ENCODE assay signal across 13 cellular contexts in genomic region chr4:160202802-160203201, GRCh38.
DNase-seq lines count a peak whose midpoint lies in the region; ATAC-seq and TF ChIP-seq lines count a peak whose summit lies in the region.
"Had no signal": no experiment of that assay in that cellular context is flagged by ENCODE, and none has a peak within 500 bp of the region (broad histone marks: within the 10 kb centered on the region; RNA-seq: fewer than 3 reads in every experiment).

No MANE protein-coding gene starts in this region.

- ATAC-seq in GM23338, result no peak

- intact Hi-C loops in esophagus squamous epithelium (cut with DNase I), result no loop called here

- H3K9me3 Mint-ChIP-seq in GM23338, result peaks cover 18% of the 10 kb centered on the region

- H3K27ac ChIP-seq in GM23338 (ENCODE audit: low read depth) (no peak overlapping the region), esophagus squamous epithelium (no peak overlapping the region)
- H3K27ac ChIP-seq in effector memory CD4-positive, alpha-beta T cell (ENCODE audit: insufficient read depth, low read length, poor library complexity, severe bottlenecking), result no peak overlapping the region
- H3K27ac ChIP-seq: parathyroid adenoma had no signal

- no peaks in the 10 kb centered on the region for H3K9me3 ChIP-seq in effector memory CD4-positive, alpha-beta T cell (ENCODE audit: control insufficient read depth, low read length)
- no peaks in the 10 kb centered on the region for H3K9me3 ChIP-seq in esophagus squamous epithelium

- H3K27ac Mint-ChIP-seq in GM23338, result peak overlapping the region; percentile 85; the same call in 1 of the 2 replicates
- H3K27ac Mint-ChIP-seq: activated naive CD4-positive, alpha-beta T cell treated with anti-CD3 and anti-CD28 coated beads, Interleukin-2, amount 50 U/mL, for 24 hours had no signal

- no peak overlapping the region for H3K4me2 ChIP-seq in GM23338

- no peak overlapping the region for H2AFZ ChIP-seq in GM23338
- H2AFZ ChIP-seq: parathyroid adenoma had no signal

- peaks cover 4% of the 10 kb centered on the region; the same call in 1 of the 2 replicates for H3K9me2 ChIP-seq in GM23338 (ENCODE audit: insufficient read depth)

- no peak overlapping the region for H3K4me3 Mint-ChIP-seq in GM23338
- H3K4me3 Mint-ChIP-seq: activated naive CD4-positive, alpha-beta T cell treated with anti-CD3 and anti-CD28 coated beads, Interleukin-2, amount 50 U/mL, for 24 hours had no signal

- H3K4me3 ChIP-seq in GM23338, result no peak overlapping the region
- H3K4me3 ChIP-seq in epithelial cell of esophagus (ENCODE audit: low read length), result no peak overlapping the region
- no peak overlapping the region for H3K4me3 ChIP-seq in effector memory CD4-positive, alpha-beta T cell (ENCODE audit: insufficient read depth, low read depth, low read length, poor library complexity, severe bottlenecking)
- no peak overlapping the region for H3K4me3 ChIP-seq in esophagus squamous epithelium

- no peaks in the 10 kb centered on the region; the same call in 1 of the 2 replicates for H3K36me3 ChIP-seq in GM23338 (ENCODE audit: insufficient read depth)
- no peaks in the 10 kb centered on the region for H3K36me3 ChIP-seq in effector memory CD4-positive, alpha-beta T cell (ENCODE audit: control insufficient read depth, insufficient read depth, low read length)
- no peaks in the 10 kb centered on the region for H3K36me3 ChIP-seq in esophagus squamous epithelium

- no peaks in the 10 kb centered on the region for H3K27me3 Mint-ChIP-seq in GM23338 (ENCODE audit: insufficient read depth, low read depth, poor library complexity)
- H3K27me3 Mint-ChIP-seq: activated naive CD4-positive, alpha-beta T cell treated with anti-CD3 and anti-CD28 coated beads, Interleukin-2, amount 50 U/mL, for 24 hours had no signal

- H3K4me1 Mint-ChIP-seq in GM23338, result peaks cover 13% of the 10 kb centered on the region
- H3K4me1 Mint-ChIP-seq: activated naive CD4-positive, alpha-beta T cell treated with anti-CD3 and anti-CD28 coated beads, Interleukin-2, amount 50 U/mL, for 24 hours had no signal

- H3K36me3 Mint-ChIP-seq in GM23338 (ENCODE audit: low read depth), result peaks cover 17% of the 10 kb centered on the region
- H3K36me3 Mint-ChIP-seq: activated naive CD4-positive, alpha-beta T cell treated with anti-CD3 and anti-CD28 coated beads, Interleukin-2, amount 50 U/mL, for 24 hours had no signal

- 29 to 31% methylated on average over 2 of the region's 2 CpGs for WGBS in esophagus squamous epithelium, 2 donors

- H4K20me1 ChIP-seq in GM23338 (replicated peaks; ENCODE audit: insufficient read depth), result no peaks in the 10 kb centered on the region

- in situ Hi-C loops in KBM-7 (cut with MboI; ENCODE audit: low pct_unique_long_range_greater_than_20kb, low sequenced_read_pairs), result no loop called here

- peaks cover 14% of the 10 kb centered on the region for H3K4me1 ChIP-seq in GM23338 (ENCODE audit: insufficient read depth)
- H3K4me1 ChIP-seq in effector memory CD4-positive, alpha-beta T cell (ENCODE audit: control insufficient read depth, insufficient read depth, low read length, poor library complexity, severe bottlenecking), result no peaks in the 10 kb centered on the region
- no peaks in the 10 kb centered on the region for H3K4me1 ChIP-seq in esophagus squamous epithelium
- H3K4me1 ChIP-seq: parathyroid adenoma had no signal

- H3K27me3 ChIP-seq in GM23338 (ENCODE audit: insufficient read depth) (no peaks in the 10 kb centered on the region), esophagus squamous epithelium (no peaks in the 10 kb centered on the region)
- no peaks in the 10 kb centered on the region for H3K27me3 ChIP-seq in effector memory CD4-positive, alpha-beta T cell (replicated peaks; ENCODE audit: control insufficient read depth, insufficient read depth, low read length, poor library complexity, severe bottlenecking)

- TF ChIP-seq CTCF in GM23338 (conservative IDR thresholded peaks at IDR 0.05; ENCODE audit: low read depth in 2 of 2) (no peak), epithelial cell of esophagus (IDR thresholded peaks at IDR 0.05; ENCODE audit: insufficient read depth, low read depth, low read length, missing control alignments) (no peak), esophagus squamous epithelium (IDR thresholded peaks at IDR 0.05) (no peak)

- H3K79me2 ChIP-seq in GM23338 (replicated peaks; ENCODE audit: insufficient read depth), result no peaks in the 10 kb centered on the region
- H3K79me2 ChIP-seq: parathyroid adenoma had no signal

- no peak for TF ChIP-seq POLR2A in esophagus squamous epithelium (IDR thresholded peaks at IDR 0.05)

- no peaks in the 10 kb centered on the region for H3F3A ChIP-seq in GM23338 (replicated peaks; ENCODE audit: low read depth)

- peak; percentile 16 for DNase-seq in COLO829 (ENCODE audit: low spot score)
- DNase-seq in GM23338 (ENCODE audit: low spot score), result no peak
- peak; percentile 53 for DNase-seq in HS-5 (ENCODE audit: low read depth)
- DNase-seq in epithelial cell of esophagus (ENCODE audit: low read depth), result peak; percentile 95
- no peak for DNase-seq in effector memory CD4-positive, alpha-beta T cell
- no peak for DNase-seq in NCI-H1417 treated with DMSO at 0.1 percent for 48 hours (lab: John Stamatoyannopoulos, UW)
- DNase-seq in esophagus squamous epithelium (lab: John Stamatoyannopoulos, UW), result no peak
- no peak for DNase-seq in KBM-7
- DNase-seq: cerebellar nuclear complex, NCI-H1048, T-helper 9 cell had no signal

TF ChIP-seq in GM23338, 12 proteins besides CTCF, POLR2A, EP300 and RAD21 (continues in another document):
- no peak for TF ChIP-seq ETS1 (IDR thresholded peaks at IDR 0.05)
- TF ChIP-seq STAT1 (IDR thresholded peaks at IDR 0.05; ENCODE audit: unreplicated experiment), result no peak
- TF ChIP-seq ZNF114 (CRISPR knock-in tag; IDR thresholded peaks at IDR 0.05), result no peak
- TF ChIP-seq ZNF462 (CRISPR knock-in tag; IDR thresholded peaks at IDR 0.05), result no peak
- TF ChIP-seq POLR2AphosphoS5 (IDR thresholded peaks at IDR 0.05; ENCODE audit: low read depth), result no peak

Comparison
In these comparisons a context has a peak if more than half of its experiments do, and no peak if none do; other contexts are left out.
1. DNase-seq: peak in COLO829 (single experiment), HS-5 (single experiment) and epithelial cell of esophagus (single experiment); none in GM23338 (single experiment), effector memory CD4-positive, alpha-beta T cell (0 of 3), NCI-H1417 treated with DMSO at 0.1 percent for 48 hours (single experiment), esophagus squamous epithelium (single experiment) and KBM-7 (single experiment).